ENCODE assay signal across 8 cellular contexts in the genomic region with DNA sequence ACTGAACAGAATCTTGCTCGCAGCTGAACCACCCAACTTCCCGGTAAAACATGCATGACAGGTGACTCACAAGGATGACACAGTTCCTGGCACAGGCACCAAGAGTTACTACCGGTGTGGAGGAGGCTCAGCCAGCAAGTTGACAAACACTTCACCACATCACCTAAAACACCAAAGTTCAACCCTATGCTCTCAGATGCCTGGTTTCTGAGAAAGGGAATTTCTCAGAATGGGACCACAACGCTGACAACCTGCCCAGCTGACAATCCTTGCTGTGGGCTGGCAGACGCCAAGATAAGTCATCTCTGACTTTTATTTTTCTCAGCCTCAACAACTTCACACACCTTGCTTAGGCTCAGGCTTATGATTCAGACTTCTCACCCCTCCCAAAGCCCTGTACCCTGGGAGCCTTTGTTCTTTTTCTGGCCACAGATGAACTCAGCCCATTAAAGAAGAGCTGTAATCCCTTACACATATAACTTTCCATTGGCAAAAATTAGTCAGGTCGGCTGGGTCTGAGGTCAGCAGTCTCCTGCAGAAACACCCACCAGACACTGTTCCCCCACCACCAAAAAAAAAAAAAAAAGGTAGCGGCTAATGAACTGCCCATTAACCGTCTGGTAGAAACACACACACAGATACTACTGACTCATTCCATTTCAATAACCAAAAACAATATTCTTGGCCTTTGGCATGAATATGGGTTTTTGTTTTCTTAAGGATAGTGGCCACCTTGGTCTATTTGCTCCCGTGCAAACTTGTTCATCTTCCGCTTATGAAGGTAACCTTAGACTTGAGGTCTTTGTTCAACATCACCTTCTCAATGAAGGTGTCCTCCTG. TPM values are rescaled to one million over a fixed set of nuclear protein-coding genes. Genes with fewer than 3 reads are reported as not detected.
DNase-seq lines count a peak whose midpoint lies in the region; ATAC-seq and TF ChIP-seq lines count a peak whose summit lies in the region.

No MANE protein-coding gene starts in this region.

- H2BK5ac ChIP-seq in neuronal stem cell (ENCODE audit: low read length), result no peak overlapping the region

- H3K27me3 ChIP-seq in neuronal stem cell (ENCODE audit: control insufficient read depth in 3 of 3, insufficient read depth in 3 of 3, low read depth in 1 of 3, low read length in 3 of 3), result no peaks in the 10 kb centered on the region

- H3K23ac ChIP-seq in neuronal stem cell (ENCODE audit: low read depth, low read length, poor library complexity), result no peak overlapping the region

- H2BK15ac ChIP-seq in neuronal stem cell (ENCODE audit: low read length), result no peak overlapping the region

- no peak overlapping the region for H2AFZ ChIP-seq in neuronal stem cell (ENCODE audit: low read length)

- no peaks in the 10 kb centered on the region for H3K79me1 ChIP-seq in neuronal stem cell (ENCODE audit: low read depth, low read length)

- TF ChIP-seq CTCF in GM10266 (IDR thresholded peaks at IDR 0.05; ENCODE audit: control insufficient read depth, insufficient read depth, low read depth, missing control alignments), result no peak

- H2BK12ac ChIP-seq in neuronal stem cell (ENCODE audit: low read length), result no peak overlapping the region

- no CpG with 5 or more reads among the region's 10 CpGs for WGBS in neuronal stem cell (ENCODE audit: extremely low coverage in 2 of 2, insufficient read length in 2 of 2, insufficient replicate concordance in 1 of 2), 2 donors

- H4K91ac ChIP-seq in neuronal stem cell (ENCODE audit: low read depth, low read length, poor library complexity), result no peak overlapping the region

- no peak overlapping the region for H3K9ac ChIP-seq in neuronal stem cell (ENCODE audit: low read depth, low read length, poor library complexity)

- no peak overlapping the region for H3K27ac ChIP-seq in neuronal stem cell (replicated peaks; ENCODE audit: low read length)

- no peak overlapping the region for H3K14ac ChIP-seq in neuronal stem cell (ENCODE audit: low read length)

- no peak overlapping the region for H2BK120ac ChIP-seq in neuronal stem cell (ENCODE audit: low read depth, low read length)

- H3K4me1 ChIP-seq in neuronal stem cell (ENCODE audit: control insufficient read depth in 2 of 2, insufficient read depth in 1 of 2, low read depth in 1 of 2, low read length in 2 of 2), result peaks cover 0 to 7% of the 10 kb centered on the region in 2 donors

- DNase-seq in activated CD4-positive, alpha-beta T cell treated with anti-CD3 and anti-CD28 coated beads for 4 hours, result peak; percentile 76 to 84
- DNase-seq in dermis blood vessel endothelial cell, result peak; percentile 51
- peak; percentile 83 for DNase-seq in stimulated activated CD4-positive, alpha-beta T cell treated with anti-CD3 and anti-CD28 coated beads, Interleukin-15, amount 100 ng/mL, for 24 hours
- DNase-seq in GM10266 (ENCODE audit: extremely low spot score), result no peak
- DNase-seq in pons (ENCODE audit: low spot score), result no peak
- DNase-seq in neuronal stem cell (ENCODE audit: low spot score), result no peak

- no peak overlapping the region for H4K8ac ChIP-seq in neuronal stem cell (ENCODE audit: low read depth, low read length)

- H3K18ac ChIP-seq in neuronal stem cell (ENCODE audit: low read length), result no peak overlapping the region

- peaks cover 0 to 3% of the 10 kb centered on the region in 2 donors for H3K9me3 ChIP-seq in neuronal stem cell (replicated peaks in 1 of 2; ENCODE audit: control insufficient read depth in 2 of 2, insufficient read depth in 1 of 2, low read depth in 1 of 2, low read length in 2 of 2)

- peak; percentile 58 for ATAC-seq in HG03432 (IDR thresholded peaks at IDR 0.05; ENCODE audit: unreplicated experiment)
- no peak for ATAC-seq in HG03095 (IDR thresholded peaks at IDR 0.05; ENCODE audit: unreplicated experiment)

- H2AK5ac ChIP-seq in neuronal stem cell (ENCODE audit: low read depth, low read length), result no peak overlapping the region

- no peaks in the 10 kb centered on the region for H3K36me3 ChIP-seq in neuronal stem cell (replicated peaks in 1 of 2; ENCODE audit: control insufficient read depth in 2 of 2, insufficient read depth in 2 of 2, low read length in 2 of 2)

- no peak overlapping the region for H3K4ac ChIP-seq in neuronal stem cell (ENCODE audit: low read length)

- no peak overlapping the region for H3K4me3 ChIP-seq in neuronal stem cell (ENCODE audit: low read length in 2 of 2)

- H3K4me2 ChIP-seq in neuronal stem cell (ENCODE audit: insufficient read depth, low read length, poor library complexity, severe bottlenecking), result no peak overlapping the region

RNA-seq across cellular contexts. Expression of a gene that starts 10.8 kb away (rescaled TPM):
- 0.85 and 1.0 TPM in 2 replicates for total RNA-seq in dermis blood vessel endothelial cell
- polyA plus RNA-seq in neuronal stem cell (2013, experiment 1 of 2), result 37.7 TPM
- 35.9 TPM for polyA plus RNA-seq in neuronal stem cell (2013, experiment 2 of 2)

Comparison
In these comparisons a context has a peak if more than half of its experiments do, and no peak if none do; other contexts are left out.
1. DNase-seq: peak in activated CD4-positive, alpha-beta T cell treated with anti-CD3 and anti-CD28 coated beads for 4 hours (2 of 2), dermis blood vessel endothelial cell (single experiment) and stimulated activated CD4-positive, alpha-beta T cell treated with anti-CD3 and anti-CD28 coated beads, Interleukin-15, amount 100 ng/mL, for 24 hours (single experiment); none in GM10266 (single experiment), pons (single experiment) and neuronal stem cell (single experiment).